7 cellular contexts compared by ENCODE assay signal in the genomic region with DNA sequence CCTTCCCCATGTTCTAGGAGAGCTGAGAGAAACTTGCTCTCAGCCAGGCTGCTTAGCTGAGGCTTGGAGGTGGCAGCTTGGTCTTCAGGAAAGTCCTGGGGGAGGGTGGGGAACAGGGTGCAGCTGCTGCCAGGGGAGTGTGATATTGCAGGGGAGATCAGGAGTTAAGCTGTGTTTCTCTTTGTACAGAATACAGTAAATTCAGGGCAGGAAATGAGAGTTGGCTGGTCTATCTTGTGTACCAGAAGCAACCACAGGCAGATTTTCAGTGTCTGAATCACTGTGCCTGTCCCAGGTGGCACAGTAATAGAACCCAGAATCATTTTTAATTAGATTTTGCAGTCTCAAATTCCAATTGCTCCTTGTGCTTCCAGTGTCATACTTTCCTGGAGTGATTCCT.
DNase-seq lines count a peak whose midpoint lies in the region; ATAC-seq lines count a peak whose summit lies in the region.

No MANE protein-coding gene starts in this region.

- H3K9me3 ChIP-seq in neuronal stem cell (replicated peaks in 1 of 2; ENCODE audit: control insufficient read depth in 2 of 2, insufficient read depth in 1 of 2, low read depth in 1 of 2, low read length in 2 of 2), result no peaks in the 10 kb centered on the region

- no peak overlapping the region for H3K27ac ChIP-seq in neuronal stem cell (replicated peaks; ENCODE audit: low read length)

- no peak overlapping the region for H3K4me2 ChIP-seq in neuronal stem cell (ENCODE audit: insufficient read depth, low read length, poor library complexity, severe bottlenecking)

- H2BK120ac ChIP-seq in neuronal stem cell (ENCODE audit: low read depth, low read length), result no peak overlapping the region

- no peak overlapping the region for H3K23ac ChIP-seq in neuronal stem cell (ENCODE audit: low read depth, low read length, poor library complexity)

- H2AFZ ChIP-seq in neuronal stem cell (ENCODE audit: low read length), result peak overlapping the region; percentile 63

- H3K79me1 ChIP-seq in neuronal stem cell (ENCODE audit: low read depth, low read length), result no peaks in the 10 kb centered on the region

- H3K18ac ChIP-seq in neuronal stem cell (ENCODE audit: low read length), result no peak overlapping the region

- H2BK5ac ChIP-seq in neuronal stem cell (ENCODE audit: low read length), result no peak overlapping the region

- no peak overlapping the region for H2BK12ac ChIP-seq in neuronal stem cell (ENCODE audit: low read length)

- H3K4me3 ChIP-seq in neuronal stem cell (ENCODE audit: low read length in 2 of 2), result no peak overlapping the region

- H3K9ac ChIP-seq in neuronal stem cell (ENCODE audit: low read depth, low read length, poor library complexity), result no peak overlapping the region

- peak; percentile 61 for ATAC-seq in GM19035 (IDR thresholded peaks at IDR 0.05; ENCODE audit: unreplicated experiment)
- ATAC-seq in HG02642 (IDR thresholded peaks at IDR 0.05; ENCODE audit: poor library complexity, unreplicated experiment), result peak; percentile 75

- H3K4ac ChIP-seq in neuronal stem cell (ENCODE audit: low read length), result no peak overlapping the region

- DNase-seq in M059J (ENCODE audit: low read depth) (peak; percentile 47), neuronal stem cell (ENCODE audit: low spot score) (no peak), AG08395 (ENCODE audit: low spot score) (no peak), foreskin melanocyte (no peak), COLO668 (lab: John Stamatoyannopoulos, UW; ENCODE audit: unreplicated experiment) (no peak)

- no peak overlapping the region for H2BK15ac ChIP-seq in neuronal stem cell (ENCODE audit: low read length)

- no peak overlapping the region for H3K14ac ChIP-seq in neuronal stem cell (ENCODE audit: low read length)

- no peaks in the 10 kb centered on the region for H3K27me3 ChIP-seq in neuronal stem cell (ENCODE audit: control insufficient read depth in 3 of 3, insufficient read depth in 3 of 3, low read depth in 1 of 3, low read length in 3 of 3)

- H3K4me1 ChIP-seq in neuronal stem cell (ENCODE audit: control insufficient read depth in 2 of 2, insufficient read depth in 1 of 2, low read depth in 1 of 2, low read length in 2 of 2), result peaks cover 0 to 2% of the 10 kb centered on the region in 2 donors

- H3K36me3 ChIP-seq in neuronal stem cell (replicated peaks in 1 of 2; ENCODE audit: control insufficient read depth in 2 of 2, insufficient read depth in 2 of 2, low read length in 2 of 2), result no peaks in the 10 kb centered on the region

- no peak overlapping the region for H2AK5ac ChIP-seq in neuronal stem cell (ENCODE audit: low read depth, low read length)

- no peak overlapping the region for H4K91ac ChIP-seq in neuronal stem cell (ENCODE audit: low read depth, low read length, poor library complexity)

- H4K8ac ChIP-seq in neuronal stem cell (ENCODE audit: low read depth, low read length), result no peak overlapping the region
